9 cellular contexts compared by ENCODE assay signal in genomic region chr17:66580178-66580577, GRCh38.
A peak's percentile ranks its signal among the peaks of the same experiment; 100 is the strongest.
DNase-seq lines count a peak whose midpoint lies in the region; ATAC-seq, FAIRE-seq and TF ChIP-seq lines count a peak whose summit lies in the region.
"Had no signal": no experiment of that assay in that cellular context is flagged by ENCODE, and none has a peak within 500 bp of the region (broad histone marks: within the 10 kb centered on the region; RNA-seq: fewer than 3 reads in every experiment).

No MANE protein-coding gene starts in this region.

- H3K9me3 ChIP-seq in ascending aorta (no peaks in the 10 kb centered on the region), pancreas (no peaks in the 10 kb centered on the region)

- intact Hi-C loops in ascending aorta (cut with DNase I) (no loop called here), left ventricle myocardium superior (cut with micrococcal nuclease) (no loop called here), pancreas (cut with DNase I) (no loop called here)

- peaks cover 0 to 2% of the 10 kb centered on the region in 2 donors for H3K4me1 ChIP-seq in ascending aorta
- peaks cover 0 to 13% (median 8%) of the 10 kb centered on the region in 3 donors for H3K4me1 ChIP-seq in pancreas
- H3K4me1 ChIP-seq: foreskin keratinocyte had no signal

- H3K4me3 ChIP-seq in ascending aorta: no peak overlapping the region
- no peak overlapping the region for H3K4me3 ChIP-seq in pancreas

- peak; percentile 78 for ATAC-seq in left ventricle myocardium superior
- peak in 3 of 4 donors; percentile 29 to 60 (median 48) for ATAC-seq in pancreas
- no peak for ATAC-seq in HG03432 (IDR thresholded peaks at IDR 0.05; ENCODE audit: unreplicated experiment)
- ATAC-seq in GM21825 (IDR thresholded peaks at IDR 0.05; ENCODE audit: unreplicated experiment): no peak
- ATAC-seq: foreskin keratinocyte had no signal

- no peaks in the 10 kb centered on the region for H3K36me3 ChIP-seq in ascending aorta
- no peaks in the 10 kb centered on the region for H3K36me3 ChIP-seq in pancreas

- no peaks in the 10 kb centered on the region for H3K27me3 ChIP-seq in ascending aorta
- H3K27me3 ChIP-seq in pancreas: no peaks in the 10 kb centered on the region
- H3K27me3 ChIP-seq: foreskin keratinocyte had no signal

- H3K27ac ChIP-seq in ascending aorta: peak overlapping the region; percentile 34 to 50
- no peak overlapping the region for H3K27ac ChIP-seq in pancreas
- H3K27ac ChIP-seq: foreskin keratinocyte had no signal

- 63 to 65% methylated on average over 5 of the region's 5 CpGs for WGBS in pancreas, 2 donors

- no peak for TF ChIP-seq CTCF in ascending aorta (IDR thresholded peaks at IDR 0.05)
- no peak for TF ChIP-seq CTCF in pancreas (IDR thresholded peaks at IDR 0.05)

- no peak for FAIRE-seq in pancreas (lab: Jason Lieb, UNC)

- peak; percentile 2 for DNase-seq in DMS114 treated with DMSO at 0.1 percent for 48 hours (lab: John Stamatoyannopoulos, UW; ENCODE audit: unreplicated experiment)
- peak in 1 of 2 donors; percentile 64 for DNase-seq in ascending aorta (ENCODE audit: low spot score in 2 of 2)
- peak; percentile 40 for DNase-seq in left ventricle myocardium superior
- peak in 3 of 6 donors; percentile 16 to 24 (median 20) for DNase-seq in pancreas
- no peak for DNase-seq in stimulated activated CD4-positive, alpha-beta T cell treated with anti-CD3 and anti-CD28 coated beads, Interleukin-15, amount 100 ng/mL, for 24 hours
- DNase-seq in DMS 273 treated with DMSO at 0.1 percent for 48 hours (lab: John Stamatoyannopoulos, UW): no peak
- DNase-seq: foreskin keratinocyte had no signal

Comparison
In these comparisons a context has a peak if more than half of its experiments do, and no peak if none do; other contexts are left out.
1. DNase-seq: peak in DMS114 treated with DMSO at 0.1 percent for 48 hours (single experiment) and left ventricle myocardium superior (single experiment); none in stimulated activated CD4-positive, alpha-beta T cell treated with anti-CD3 and anti-CD28 coated beads, Interleukin-15, amount 100 ng/mL, for 24 hours (single experiment) and DMS 273 treated with DMSO at 0.1 percent for 48 hours (single experiment).
2. H3K27ac ChIP-seq: peak in ascending aorta (2 of 2); none in pancreas (0 of 4).
3. ATAC-seq: peak in left ventricle myocardium superior (single experiment) and pancreas (3 of 4); none in HG03432 (single experiment) and GM21825 (single experiment).